1 cellular context compared by ENCODE assay signal in the genomic region with DNA sequence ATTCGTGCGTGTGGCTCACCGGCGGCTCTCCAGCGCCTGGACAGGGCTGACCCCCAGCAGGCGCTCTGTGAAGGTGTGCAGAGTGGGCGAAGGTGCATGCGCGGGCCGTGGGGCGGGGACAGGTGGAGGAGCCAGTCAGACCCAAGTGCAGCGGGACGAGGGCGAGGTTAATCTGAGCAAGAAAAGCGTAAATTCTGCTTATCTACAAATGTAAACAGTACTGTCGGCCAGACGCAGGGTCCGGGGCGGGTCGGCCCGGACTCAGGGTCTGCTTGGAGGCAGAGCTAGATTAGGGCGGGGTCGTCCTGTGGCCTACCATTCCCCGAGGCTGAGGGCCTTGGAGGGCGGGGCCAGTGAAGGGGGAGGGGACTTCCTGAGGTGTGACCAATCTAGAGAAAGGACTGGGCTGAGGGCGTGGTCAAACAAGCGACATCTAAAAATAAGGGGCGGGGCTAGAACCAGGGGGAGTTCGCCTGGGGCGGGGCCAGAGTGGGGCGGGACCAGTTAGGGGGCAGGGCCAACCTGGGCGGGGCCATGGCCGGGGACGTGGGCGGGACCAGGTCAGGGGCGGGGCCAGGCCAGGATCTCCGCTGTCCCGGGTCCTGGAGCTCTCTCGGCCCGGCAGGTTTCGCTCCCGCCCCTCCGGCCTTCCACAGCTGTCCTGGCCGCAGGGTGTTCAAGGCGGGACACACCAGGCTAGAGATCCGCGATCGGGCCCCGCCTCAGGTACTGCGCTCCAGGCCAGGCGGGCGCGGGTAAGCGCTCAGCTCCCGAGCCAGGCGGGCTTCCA.
TF ChIP-seq lines count a peak whose summit lies in the region.

Gene SEC14L5, plus strand, starts transcription at position 611 of the 790 bp plus-strand sequence. CDS start 994 bp downstream, outside the sequence.

TF ChIP-seq in HepG2, 621 proteins besides CTCF, POLR2A, EP300 and RAD21 (continued from another document and continues in another):
- TF ChIP-seq, protein P1, sequence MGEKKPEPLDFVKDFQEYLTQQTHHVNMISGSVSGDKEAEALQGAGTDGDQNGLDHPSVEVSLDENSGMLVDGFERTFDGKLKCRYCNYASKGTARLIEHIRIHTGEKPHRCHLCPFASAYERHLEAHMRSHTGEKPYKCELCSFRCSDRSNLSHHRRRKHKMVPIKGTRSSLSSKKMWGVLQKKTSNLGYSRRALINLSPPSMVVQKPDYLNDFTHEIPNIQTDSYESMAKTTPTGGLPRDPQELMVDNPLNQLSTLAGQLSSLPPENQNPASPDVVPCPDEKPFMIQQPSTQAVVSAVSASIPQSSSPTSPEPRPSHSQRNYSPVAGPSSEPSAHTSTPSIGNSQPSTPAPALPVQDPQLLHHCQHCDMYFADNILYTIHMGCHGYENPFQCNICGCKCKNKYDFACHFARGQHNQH (CRISPR knock-in tag; IDR thresholded peaks at IDR 0.05), result 0 out of 2 replicates have a peak, but pooled peaks have one; percentile 33
- TF ChIP-seq, protein P2, sequence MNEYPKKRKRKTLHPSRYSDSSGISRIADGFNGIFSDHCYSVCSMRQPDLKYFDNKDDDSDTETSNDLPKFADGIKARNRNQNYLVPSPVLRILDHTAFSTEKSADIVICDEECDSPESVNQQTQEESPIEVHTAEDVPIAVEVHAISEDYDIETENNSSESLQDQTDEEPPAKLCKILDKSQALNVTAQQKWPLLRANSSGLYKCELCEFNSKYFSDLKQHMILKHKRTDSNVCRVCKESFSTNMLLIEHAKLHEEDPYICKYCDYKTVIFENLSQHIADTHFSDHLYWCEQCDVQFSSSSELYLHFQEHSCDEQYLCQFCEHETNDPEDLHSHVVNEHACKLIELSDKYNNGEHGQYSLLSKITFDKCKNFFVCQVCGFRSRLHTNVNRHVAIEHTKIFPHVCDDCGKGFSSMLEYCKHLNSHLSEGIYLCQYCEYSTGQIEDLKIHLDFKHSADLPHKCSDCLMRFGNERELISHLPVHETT (CRISPR knock-in tag; conservative IDR thresholded peaks at IDR 0.05), result no peak
- TF ChIP-seq, protein P3, sequence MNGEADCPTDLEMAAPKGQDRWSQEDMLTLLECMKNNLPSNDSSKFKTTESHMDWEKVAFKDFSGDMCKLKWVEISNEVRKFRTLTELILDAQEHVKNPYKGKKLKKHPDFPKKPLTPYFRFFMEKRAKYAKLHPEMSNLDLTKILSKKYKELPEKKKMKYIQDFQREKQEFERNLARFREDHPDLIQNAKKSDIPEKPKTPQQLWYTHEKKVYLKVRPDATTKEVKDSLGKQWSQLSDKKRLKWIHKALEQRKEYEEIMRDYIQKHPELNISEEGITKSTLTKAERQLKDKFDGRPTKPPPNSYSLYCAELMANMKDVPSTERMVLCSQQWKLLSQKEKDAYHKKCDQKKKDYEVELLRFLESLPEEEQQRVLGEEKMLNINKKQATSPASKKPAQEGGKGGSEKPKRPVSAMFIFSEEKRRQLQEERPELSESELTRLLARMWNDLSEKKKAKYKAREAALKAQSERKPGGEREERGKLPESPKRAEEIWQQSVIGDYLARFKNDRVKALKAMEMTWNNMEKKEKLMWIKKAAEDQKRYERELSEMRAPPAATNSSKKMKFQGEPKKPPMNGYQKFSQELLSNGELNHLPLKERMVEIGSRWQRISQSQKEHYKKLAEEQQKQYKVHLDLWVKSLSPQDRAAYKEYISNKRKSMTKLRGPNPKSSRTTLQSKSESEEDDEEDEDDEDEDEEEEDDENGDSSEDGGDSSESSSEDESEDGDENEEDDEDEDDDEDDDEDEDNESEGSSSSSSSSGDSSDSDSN (CRISPR knock-in tag; IDR thresholded peaks at IDR 0.05), result peak; percentile 83
- TF ChIP-seq ZNF296 (CRISPR knock-in tag; conservative IDR thresholded peaks at IDR 0.05), result no peak
- TF ChIP-seq ZMAT5 (CRISPR knock-in tag; IDR thresholded peaks at IDR 0.05; ENCODE audit: borderline replicate concordance, low read depth), result no peak
- TF ChIP-seq ZNF136 (CRISPR knock-in tag; IDR thresholded peaks at IDR 0.05; ENCODE audit: low read depth), result no peak
- TF ChIP-seq, protein P4, sequence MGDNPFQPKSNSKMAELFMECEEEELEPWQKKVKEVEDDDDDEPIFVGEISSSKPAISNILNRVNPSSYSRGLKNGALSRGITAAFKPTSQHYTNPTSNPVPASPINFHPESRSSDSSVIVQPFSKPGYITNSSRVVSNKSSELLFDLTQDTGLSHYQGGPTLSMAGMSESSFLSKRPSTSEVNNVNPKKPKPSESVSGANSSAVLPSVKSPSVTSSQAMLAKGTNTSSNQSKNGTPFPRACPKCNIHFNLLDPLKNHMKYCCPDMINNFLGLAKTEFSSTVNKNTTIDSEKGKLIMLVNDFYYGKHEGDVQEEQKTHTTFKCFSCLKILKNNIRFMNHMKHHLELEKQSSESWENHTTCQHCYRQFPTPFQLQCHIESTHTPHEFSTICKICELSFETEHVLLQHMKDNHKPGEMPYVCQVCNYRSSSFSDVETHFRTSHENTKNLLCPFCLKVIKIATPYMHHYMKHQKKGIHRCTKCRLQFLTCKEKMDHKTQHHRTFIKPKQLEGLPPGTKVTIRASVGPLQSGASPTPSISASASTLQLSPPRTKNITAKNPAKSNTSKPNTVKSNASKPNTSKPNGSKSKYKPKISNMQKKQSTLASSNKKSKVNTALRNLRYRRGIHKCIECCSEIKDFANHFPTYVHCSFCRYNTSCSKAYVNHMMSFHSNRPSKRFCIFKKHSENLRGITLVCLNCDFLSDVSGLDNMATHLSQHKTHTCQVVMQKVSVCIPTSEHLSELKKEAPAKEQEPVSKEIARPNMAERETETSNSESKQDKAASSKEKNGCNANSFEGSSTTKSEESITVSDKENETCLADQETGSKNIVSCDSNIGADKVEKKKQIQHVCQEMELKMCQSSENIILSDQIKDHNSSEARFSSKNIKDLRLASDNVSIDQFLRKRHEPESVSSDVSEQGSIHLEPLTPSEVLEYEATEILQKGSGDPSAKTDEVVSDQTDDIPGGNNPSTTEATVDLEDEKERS (CRISPR knock-in tag; IDR thresholded peaks at IDR 0.05), result 0 out of 2 replicates have a peak, but pooled peaks have one; percentile 15
- TF ChIP-seq FOXJ3 (CRISPR knock-in tag; IDR thresholded peaks at IDR 0.05; ENCODE audit: borderline replicate concordance), result peak; percentile 67
- TF ChIP-seq ARNT2 (CRISPR knock-in tag; IDR thresholded peaks at IDR 0.05; ENCODE audit: low read depth), result peak; percentile 68
- TF ChIP-seq SALL2 (CRISPR knock-in tag; IDR thresholded peaks at IDR 0.05), result no peak; the same call in none of the 2 replicates
- 0 out of 2 replicates have a peak, but pooled peaks have one; percentile 42 for TF ChIP-seq RFXANK (CRISPR knock-in tag; IDR thresholded peaks at IDR 0.05)
- TF ChIP-seq RBFOX2 (IDR thresholded peaks at IDR 0.05; ENCODE audit: low read depth, low read length), result peak; percentile 76
- TF ChIP-seq MTF2 (CRISPR knock-in tag; IDR thresholded peaks at IDR 0.05; ENCODE audit: borderline replicate concordance), result peak; percentile 16; the same call in 1 of the 2 replicates
- TF ChIP-seq HMGA1 (CRISPR knock-in tag; conservative IDR thresholded peaks at IDR 0.05), result no peak
- TF ChIP-seq MAFK (conservative IDR thresholded peaks at IDR 0.05 in 1 of 2, IDR thresholded peaks at IDR 0.05 in 1 of 2; ENCODE audit: low read length in 2 of 2), result 0 out of 4 replicates have a peak, but pooled peaks of 1 of the 2 experiments have one; percentile 0
- TF ChIP-seq, protein P5, sequence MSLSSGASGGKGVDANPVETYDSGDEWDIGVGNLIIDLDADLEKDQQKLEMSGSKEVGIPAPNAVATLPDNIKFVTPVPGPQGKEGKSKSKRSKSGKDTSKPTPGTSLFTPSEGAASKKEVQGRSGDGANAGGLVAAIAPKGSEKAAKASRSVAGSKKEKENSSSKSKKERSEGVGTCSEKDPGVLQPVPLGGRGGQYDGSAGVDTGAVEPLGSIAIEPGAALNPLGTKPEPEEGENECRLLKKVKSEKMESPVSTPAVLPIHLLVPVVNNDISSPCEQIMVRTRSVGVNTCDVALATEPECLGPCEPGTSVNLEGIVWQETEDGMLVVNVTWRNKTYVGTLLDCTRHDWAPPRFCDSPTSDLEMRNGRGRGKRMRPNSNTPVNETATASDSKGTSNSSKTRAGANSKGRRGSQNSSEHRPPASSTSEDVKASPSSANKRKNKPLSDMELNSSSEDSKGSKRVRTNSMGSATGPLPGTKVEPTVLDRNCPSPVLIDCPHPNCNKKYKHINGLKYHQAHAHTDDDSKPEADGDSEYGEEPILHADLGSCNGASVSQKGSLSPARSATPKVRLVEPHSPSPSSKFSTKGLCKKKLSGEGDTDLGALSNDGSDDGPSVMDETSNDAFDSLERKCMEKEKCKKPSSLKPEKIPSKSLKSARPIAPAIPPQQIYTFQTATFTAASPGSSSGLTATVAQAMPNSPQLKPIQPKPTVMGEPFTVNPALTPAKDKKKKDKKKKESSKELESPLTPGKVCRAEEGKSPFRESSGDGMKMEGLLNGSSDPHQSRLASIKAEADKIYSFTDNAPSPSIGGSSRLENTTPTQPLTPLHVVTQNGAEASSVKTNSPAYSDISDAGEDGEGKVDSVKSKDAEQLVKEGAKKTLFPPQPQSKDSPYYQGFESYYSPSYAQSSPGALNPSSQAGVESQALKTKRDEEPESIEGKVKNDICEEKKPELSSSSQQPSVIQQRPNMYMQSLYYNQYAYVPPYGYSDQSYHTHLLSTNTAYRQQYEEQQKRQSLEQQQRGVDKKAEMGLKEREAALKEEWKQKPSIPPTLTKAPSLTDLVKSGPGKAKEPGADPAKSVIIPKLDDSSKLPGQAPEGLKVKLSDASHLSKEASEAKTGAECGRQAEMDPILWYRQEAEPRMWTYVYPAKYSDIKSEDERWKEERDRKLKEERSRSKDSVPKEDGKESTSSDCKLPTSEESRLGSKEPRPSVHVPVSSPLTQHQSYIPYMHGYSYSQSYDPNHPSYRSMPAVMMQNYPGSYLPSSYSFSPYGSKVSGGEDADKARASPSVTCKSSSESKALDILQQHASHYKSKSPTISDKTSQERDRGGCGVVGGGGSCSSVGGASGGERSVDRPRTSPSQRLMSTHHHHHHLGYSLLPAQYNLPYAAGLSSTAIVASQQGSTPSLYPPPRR (CRISPR knock-in tag; IDR thresholded peaks at IDR 0.05; ENCODE audit: borderline replicate concordance), result peak; percentile 45; the same call in 1 of the 2 replicates
- TF ChIP-seq, protein P6, sequence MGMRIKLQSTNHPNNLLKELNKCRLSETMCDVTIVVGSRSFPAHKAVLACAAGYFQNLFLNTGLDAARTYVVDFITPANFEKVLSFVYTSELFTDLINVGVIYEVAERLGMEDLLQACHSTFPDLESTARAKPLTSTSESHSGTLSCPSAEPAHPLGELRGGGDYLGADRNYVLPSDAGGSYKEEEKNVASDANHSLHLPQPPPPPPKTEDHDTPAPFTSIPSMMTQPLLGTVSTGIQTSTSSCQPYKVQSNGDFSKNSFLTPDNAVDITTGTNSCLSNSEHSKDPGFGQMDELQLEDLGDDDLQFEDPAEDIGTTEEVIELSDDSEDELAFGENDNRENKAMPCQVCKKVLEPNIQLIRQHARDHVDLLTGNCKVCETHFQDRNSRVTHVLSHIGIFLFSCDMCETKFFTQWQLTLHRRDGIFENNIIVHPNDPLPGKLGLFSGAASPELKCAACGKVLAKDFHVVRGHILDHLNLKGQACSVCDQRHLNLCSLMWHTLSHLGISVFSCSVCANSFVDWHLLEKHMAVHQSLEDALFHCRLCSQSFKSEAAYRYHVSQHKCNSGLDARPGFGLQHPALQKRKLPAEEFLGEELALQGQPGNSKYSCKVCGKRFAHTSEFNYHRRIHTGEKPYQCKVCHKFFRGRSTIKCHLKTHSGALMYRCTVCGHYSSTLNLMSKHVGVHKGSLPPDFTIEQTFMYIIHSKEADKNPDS (CRISPR knock-in tag; IDR thresholded peaks at IDR 0.05), result no peak
- peak; percentile 49; the same call in 1 of the 2 replicates for TF ChIP-seq ADNP (CRISPR knock-in tag; IDR thresholded peaks at IDR 0.05)
- peak; percentile 26 for TF ChIP-seq TARDBP (CRISPR knock-in tag; IDR thresholded peaks at IDR 0.05)
- TF ChIP-seq ZNF501 (CRISPR knock-in tag; IDR thresholded peaks at IDR 0.05), result peak; percentile 88
- no peak; the same call in 1 of the 2 replicates for TF ChIP-seq ZFP82 (CRISPR knock-in tag; IDR thresholded peaks at IDR 0.05; ENCODE audit: borderline replicate concordance)
- peak; percentile 17 for TF ChIP-seq ELF1 (CRISPR knock-in tag; IDR thresholded peaks at IDR 0.05)
- no peak; the same call in 1 of the 2 replicates for TF ChIP-seq KDM2A (CRISPR knock-in tag; IDR thresholded peaks at IDR 0.05; ENCODE audit: borderline replicate concordance, low read depth)
- TF ChIP-seq NCOA5 (CRISPR knock-in tag; IDR thresholded peaks at IDR 0.05), result no peak
- no peak for TF ChIP-seq MBD4 (IDR thresholded peaks at IDR 0.05; ENCODE audit: borderline replicate concordance, low read length)
- TF ChIP-seq HNF1A (IDR thresholded peaks at IDR 0.05; ENCODE audit: low read depth), result peak; percentile 40; the same call in 1 of the 2 replicates
- peak; percentile 22; the same call in 1 of the 2 replicates for TF ChIP-seq HNF1A (CRISPR knock-in tag; IDR thresholded peaks at IDR 0.05; ENCODE audit: borderline replicate concordance)
- TF ChIP-seq ZSCAN12 (CRISPR knock-in tag; IDR thresholded peaks at IDR 0.05), result no peak
- TF ChIP-seq MLX (CRISPR knock-in tag; IDR thresholded peaks at IDR 0.05), result peak; percentile 22; the same call in 1 of the 2 replicates
- TF ChIP-seq SNRNP70 (IDR thresholded peaks at IDR 0.05; ENCODE audit: low read depth, low read length), result no peak
